ENCODE assay signal across 20 cellular contexts in genomic region chr12:99099786-99100185, GRCh38.
A peak's percentile ranks its signal among the peaks of the same experiment; 100 is the strongest.
DNase-seq lines count a peak whose midpoint lies in the region; TF ChIP-seq lines count a peak whose summit lies in the region.
"Had no signal": no experiment of that assay in that cellular context is flagged by ENCODE, and none has a peak within 500 bp of the region (broad histone marks: within the 10 kb centered on the region; RNA-seq: fewer than 3 reads in every experiment).

No MANE protein-coding gene starts in this region.

- CTCF ChIA-PET in MCF 10A (lab: Yijun Ruan, JAX), result interaction anchor here (1.2 kb wide), 1 partner anchor 9 kb away, joined by 3 read pairs; no protein-coding TSS in a partner anchor
- CTCF ChIA-PET in mammary epithelial cell (lab: Charles Lee; ENCODE audit: low non-redundant PET), result no interaction called here

- H2AFZ ChIP-seq in mammary epithelial cell (ENCODE audit: low read depth, low read length) (no peak overlapping the region), neural progenitor cell (replicated peaks) (no peak overlapping the region)

- no peak for TF ChIP-seq POLR2A in spleen (IDR thresholded peaks at IDR 0.05)

- dilution Hi-C loops in mammary epithelial cell (cut with HindIII; ENCODE audit: low sequenced_read_pairs), result no loop called here

- H3K27me3 ChIP-seq in mammary epithelial cell (ENCODE audit: insufficient read depth, low read length), result no peaks in the 10 kb centered on the region
- H3K27me3 ChIP-seq in neural progenitor cell, result no peaks in the 10 kb centered on the region
- no peaks in the 10 kb centered on the region for H3K27me3 ChIP-seq in spleen (replicated peaks in 1 of 7)
- H3K27me3 ChIP-seq: BLaER1 treated with 17β-estradiol and CSF1 and Interleukin-3, amounts not matched to agents 10 nM and 100 nM had no signal

- TF ChIP-seq CTCF in MCF 10A (IDR thresholded peaks at IDR 0.05; ENCODE audit: unreplicated experiment), result no peak
- TF ChIP-seq CTCF in mammary epithelial cell (conservative IDR thresholded peaks at IDR 0.05 in 1 of 2, IDR thresholded peaks at IDR 0.05 in 1 of 2; ENCODE audit: extremely low read depth in 1 of 2, insufficient read depth in 1 of 2, low read depth in 1 of 2, low read length in 2 of 2), result no peak
- TF ChIP-seq CTCF in epithelial cell of esophagus (IDR thresholded peaks at IDR 0.05; ENCODE audit: insufficient read depth, low read depth, low read length, missing control alignments), result no peak
- TF ChIP-seq CTCF in neural progenitor cell (IDR thresholded peaks at IDR 0.05), result no peak
- no peak for TF ChIP-seq CTCF in spleen (IDR thresholded peaks at IDR 0.05 in 8 of 11, conservative IDR thresholded peaks at IDR 0.05 in 3 of 11)

- intact Hi-C loops in MCF 10A (cut with micrococcal nuclease) (no loop called here), mammary epithelial cell (cut with micrococcal nuclease) (no loop called here), spleen (cut with DNase I; ENCODE audit: low total_unique reads) (no loop called here)

- H3K9me3 ChIP-seq in mammary epithelial cell (replicated peaks; ENCODE audit: insufficient read depth, low read length) (no peaks in the 10 kb centered on the region), neural progenitor cell (ENCODE audit: low read depth) (no peaks in the 10 kb centered on the region), spleen (no peaks in the 10 kb centered on the region)
- H3K9me3 ChIP-seq: A549; BLaER1 treated with 17β-estradiol and CSF1 and Interleukin-3, amounts not matched to agents 10 nM and 100 nM; Caco-2 had no signal

- no peak overlapping the region for H3K4me3 ChIP-seq in mammary epithelial cell (replicated peaks in 1 of 3; ENCODE audit: insufficient read depth in 1 of 3, low read depth in 2 of 3, low read length in 3 of 3)
- no peak overlapping the region for H3K4me3 ChIP-seq in epithelial cell of esophagus (ENCODE audit: low read length)
- no peak overlapping the region for H3K4me3 ChIP-seq in neural progenitor cell
- no peak overlapping the region for H3K4me3 ChIP-seq in spleen
- H3K4me3 ChIP-seq: A549; BLaER1 treated with 17β-estradiol and CSF1 and Interleukin-3, amounts not matched to agents 10 nM and 100 nM had no signal

- H3K36me3 ChIP-seq in mammary epithelial cell (ENCODE audit: insufficient read depth, low read length) (no peaks in the 10 kb centered on the region), neural progenitor cell (no peaks in the 10 kb centered on the region), spleen (no peaks in the 10 kb centered on the region)

- peaks cover 7% of the 10 kb centered on the region for H3K9me3 Mint-ChIP-seq in MCF 10A (ENCODE audit: unreplicated experiment)
- peaks cover 2% of the 10 kb centered on the region for H3K9me3 Mint-ChIP-seq in neural progenitor cell
- H3K9me3 Mint-ChIP-seq: CD4-positive, alpha-beta T cell; CD8-positive, alpha-beta T cell had no signal

- H3K4me1 Mint-ChIP-seq in MCF 10A (ENCODE audit: insufficient read depth, unreplicated experiment) (peaks cover 5% of the 10 kb centered on the region), neural progenitor cell (no peaks in the 10 kb centered on the region)
- H3K4me1 Mint-ChIP-seq: B cell had no signal

- H3K4me1 ChIP-seq in mammary epithelial cell (ENCODE audit: insufficient read depth, low read length) (no peaks in the 10 kb centered on the region), neural progenitor cell (peaks cover 17% of the 10 kb centered on the region), spleen (no peaks in the 10 kb centered on the region)
- H3K4me1 ChIP-seq: A549, Caco-2 had no signal

- H3K4me2 ChIP-seq in mammary epithelial cell (ENCODE audit: insufficient read depth, low read depth, low read length) (no peak overlapping the region), neural progenitor cell (no peak overlapping the region)
- H3K4me2 ChIP-seq: A549; BLaER1 treated with 17β-estradiol and CSF1 and Interleukin-3, amounts not matched to agents 10 nM and 100 nM had no signal

- peak; percentile 34 for DNase-seq in NCI-H1105 treated with DMSO at 0.1 percent for 48 hours (lab: John Stamatoyannopoulos, UW)
- no peak for DNase-seq in NCI-H1105 (lab: John Stamatoyannopoulos, UW)
- peak; percentile 70 for DNase-seq in MCF 10A (ENCODE audit: unreplicated experiment)
- no peak for DNase-seq in mammary epithelial cell
- peak; percentile 1 for DNase-seq in epithelial cell of esophagus (ENCODE audit: low read depth)
- DNase-seq in neural progenitor cell (ENCODE audit: low spot score), result no peak
- no peak for DNase-seq in activated T-cell treated with anti-CD3 and anti-CD28 coated beads for 4 hours
- DNase-seq in spleen, result no peak
- DNase-seq: AML-193; Caco-2; Calu3; CD4-positive, alpha-beta T cell; CD8-positive, alpha-beta T cell; DMS79 treated with DMSO at 0.1 percent for 48 hours; GF-D8 had no signal

- BruUV-seq in MCF 10A (replicated peaks; lab: Mats Ljungman, UMichigan) (no TSS peak), mammary epithelial cell (replicated peaks; lab: Mats Ljungman, UMichigan) (no TSS peak)

- H3K79me2 ChIP-seq in mammary epithelial cell (ENCODE audit: insufficient read depth, low read length) (no peaks in the 10 kb centered on the region), neural progenitor cell (ENCODE audit: low read depth) (no peaks in the 10 kb centered on the region)

- H3K27ac Mint-ChIP-seq in MCF 10A (ENCODE audit: low read depth, unreplicated experiment) (no peak overlapping the region), neural progenitor cell (no peak overlapping the region)
- H3K27ac Mint-ChIP-seq: B cell; CD4-positive, alpha-beta T cell; CD8-positive, alpha-beta T cell had no signal

- H3K27ac ChIP-seq in mammary epithelial cell (ENCODE audit: insufficient read depth, low read depth, low read length), result no peak overlapping the region
- H3K27ac ChIP-seq in neural progenitor cell, result peak overlapping the region; percentile 36
- H3K27ac ChIP-seq in spleen, result no peak overlapping the region
- H3K27ac ChIP-seq: 22Rv1; A549; BLaER1 treated with 17β-estradiol and CSF1 and Interleukin-3, amounts not matched to agents 10 nM and 100 nM; C4-2B had no signal

- H3K9ac ChIP-seq in mammary epithelial cell (ENCODE audit: insufficient read depth, low read length), result no peak overlapping the region
- H3K9ac ChIP-seq in neural progenitor cell, result no peak overlapping the region
- H3K9ac ChIP-seq: BLaER1 treated with 17β-estradiol and CSF1 and Interleukin-3, amounts not matched to agents 10 nM and 100 nM had no signal

- H3K36me3 Mint-ChIP-seq in MCF 10A (ENCODE audit: insufficient read depth, unreplicated experiment) (no peaks in the 10 kb centered on the region), neural progenitor cell (no peaks in the 10 kb centered on the region)
- H3K36me3 Mint-ChIP-seq: CD8-positive, alpha-beta T cell had no signal

- in situ Hi-C loops in mammary epithelial cell (cut with MboI; ENCODE audit: low sequenced_read_pairs in 2 of 2), result loop anchor here in 1 of 2 donors (10.0 kb wide), 1 partner anchor 55 kb away; no protein-coding TSS in a partner anchor

- 29% methylated on average over 2 of the region's 2 CpGs for WGBS in mammary epithelial cell (ENCODE audit: low coverage, missing lambda C conversion rate)
- WGBS in spleen, 5 donors, result 52 to 58% (median 57%) methylated on average over 2 of the region's 2 CpGs

- H3K4me3 Mint-ChIP-seq in MCF 10A (ENCODE audit: unreplicated experiment), result no peak overlapping the region
- no peak overlapping the region for H3K4me3 Mint-ChIP-seq in neural progenitor cell
- H3K4me3 Mint-ChIP-seq: B cell; CD4-positive, alpha-beta T cell; CD8-positive, alpha-beta T cell had no signal

- no peaks in the 10 kb centered on the region for H3K27me3 Mint-ChIP-seq in MCF 10A (ENCODE audit: insufficient read depth, unreplicated experiment)
- peaks cover 5% of the 10 kb centered on the region for H3K27me3 Mint-ChIP-seq in neural progenitor cell (ENCODE audit: insufficient read depth, low read depth)
- H3K27me3 Mint-ChIP-seq: CD4-positive, alpha-beta T cell had no signal

- H4K20me1 ChIP-seq in mammary epithelial cell (ENCODE audit: insufficient read depth, low read length) (no peaks in the 10 kb centered on the region), neural progenitor cell (ENCODE audit: low read depth) (no peaks in the 10 kb centered on the region)
- H4K20me1 ChIP-seq: BLaER1 treated with 17β-estradiol and CSF1 and Interleukin-3, amounts not matched to agents 10 nM and 100 nM had no signal

- POLR2A ChIA-PET in MCF 10A (lab: Yijun Ruan, JAX), result no interaction called here

- peaks cover 28% of the 10 kb centered on the region for H3F3A ChIP-seq in neural progenitor cell (ENCODE audit: low read depth)

Comparison
In these comparisons a context has a peak if more than half of its experiments do, and no peak if none do; other contexts are left out.
1. DNase-seq: peak in NCI-H1105 treated with DMSO at 0.1 percent for 48 hours (single experiment), MCF 10A (single experiment) and epithelial cell of esophagus (single experiment); none in NCI-H1105 (single experiment), mammary epithelial cell (single experiment), neural progenitor cell (single experiment), activated T-cell treated with anti-CD3 and anti-CD28 coated beads for 4 hours (single experiment) and spleen (single experiment).